8 cellular contexts compared by ENCODE assay signal in genomic region chr17:45487704-45488103, GRCh38. TPM values are rescaled to one million over a fixed set of nuclear protein-coding genes. Genes with fewer than 3 reads are reported as not detected.
A peak's percentile ranks its signal among the peaks of the same experiment; 100 is the strongest.
DNase-seq lines count a peak whose midpoint lies in the region; TF ChIP-seq lines count a peak whose summit lies in the region.
"Not testable (repeated sequence)": the region's sequence is repeated elsewhere in the genome, so short reads cannot be mapped to it uniquely, and the experiment has no call there.

No MANE protein-coding gene starts in this region.

- not testable (repeated sequence) for H3K36me3 ChIP-seq in liver (ENCODE audit: control insufficient read depth in 4 of 4, insufficient read depth in 3 of 4, low read depth in 1 of 4, low read length in 3 of 4)

- H3K27ac ChIP-seq in liver (ENCODE audit: low read depth in 1 of 2, low read length in 2 of 2), result peak overlapping the region in 1 of 2 donors; percentile 74

- in situ Hi-C loops in astrocyte of the spinal cord (cut with HindIII; ENCODE audit: low sequenced_read_pairs), result not testable (repeated sequence)

- not testable (repeated sequence) for H3K4me3 ChIP-seq in astrocyte of the spinal cord (ENCODE audit: low read depth, low read length); fibroblast of pulmonary artery (replicated peaks; ENCODE audit: low read depth, low read length); liver (ENCODE audit: low read depth in 1 of 3, low read length in 3 of 3)

- 28% methylated on average over 2 of the region's 2 CpGs for WGBS in liver

- not testable (repeated sequence) for H3K27me3 ChIP-seq in liver (ENCODE audit: control insufficient read depth in 4 of 4, insufficient read depth in 4 of 4, low read length in 3 of 4)

- not testable (repeated sequence) for H3K9ac ChIP-seq in liver (ENCODE audit: low read depth in 1 of 2, low read length in 2 of 2)

- peak; percentile 10 to 16 for TF ChIP-seq RAD21 in liver (IDR thresholded peaks at IDR 0.05)

- TF ChIP-seq CTCF in astrocyte of the spinal cord (IDR thresholded peaks at IDR 0.05; ENCODE audit: low read depth, low read length); fibroblast of pulmonary artery (IDR thresholded peaks at IDR 0.05; ENCODE audit: low read length, missing control alignments); liver (IDR thresholded peaks at IDR 0.05; ENCODE audit: low read depth, low read length, missing input control): not testable (repeated sequence)

- H3K4me1 ChIP-seq in liver (ENCODE audit: control insufficient read depth in 4 of 4, insufficient read depth in 4 of 4, low read length in 3 of 4), result not testable (repeated sequence)

- DNase-seq in A172 (ENCODE audit: low spot score) (peak; percentile 89), GF-D8 (lab: John Stamatoyannopoulos, UW) (peak; percentile 69), NCI-H2029 (lab: John Stamatoyannopoulos, UW) (peak; percentile 17), SKM-1 treated with dmso at 0.1 percent for 144 hours (lab: John Stamatoyannopoulos, UW; ENCODE audit: unreplicated experiment) (peak; percentile 44), astrocyte of the spinal cord (ENCODE audit: low read depth, low spot score) (peak; percentile 87), fibroblast of pulmonary artery (ENCODE audit: low read depth) (peak; percentile 89), pulmonary artery endothelial cell (ENCODE audit: low read depth, low spot score) (peak; percentile 33)

- not testable (repeated sequence) for H3K9me3 ChIP-seq in liver (ENCODE audit: control insufficient read depth in 4 of 4, low read length in 3 of 4)

TF ChIP-seq in liver, 16 proteins besides CTCF, POLR2A, EP300 and RAD21:
- TF ChIP-seq HNF4A (conservative IDR thresholded peaks at IDR 0.05) (peak in 1 of 2 donors; percentile 23), RXRA (IDR thresholded peaks at IDR 0.05) (peak in 1 of 2 donors; percentile 25), YY1 (IDR thresholded peaks at IDR 0.05) (peak; percentile 19), JUND (IDR thresholded peaks at IDR 0.05) (peak; percentile 90 to 94)
- TF ChIP-seq, protein P1, sequence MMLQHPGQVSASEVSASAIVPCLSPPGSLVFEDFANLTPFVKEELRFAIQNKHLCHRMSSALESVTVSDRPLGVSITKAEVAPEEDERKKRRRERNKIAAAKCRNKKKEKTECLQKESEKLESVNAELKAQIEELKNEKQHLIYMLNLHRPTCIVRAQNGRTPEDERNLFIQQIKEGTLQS (IDR thresholded peaks at IDR 0.05), result peak; percentile 42
- TF ChIP-seq, protein P2, sequence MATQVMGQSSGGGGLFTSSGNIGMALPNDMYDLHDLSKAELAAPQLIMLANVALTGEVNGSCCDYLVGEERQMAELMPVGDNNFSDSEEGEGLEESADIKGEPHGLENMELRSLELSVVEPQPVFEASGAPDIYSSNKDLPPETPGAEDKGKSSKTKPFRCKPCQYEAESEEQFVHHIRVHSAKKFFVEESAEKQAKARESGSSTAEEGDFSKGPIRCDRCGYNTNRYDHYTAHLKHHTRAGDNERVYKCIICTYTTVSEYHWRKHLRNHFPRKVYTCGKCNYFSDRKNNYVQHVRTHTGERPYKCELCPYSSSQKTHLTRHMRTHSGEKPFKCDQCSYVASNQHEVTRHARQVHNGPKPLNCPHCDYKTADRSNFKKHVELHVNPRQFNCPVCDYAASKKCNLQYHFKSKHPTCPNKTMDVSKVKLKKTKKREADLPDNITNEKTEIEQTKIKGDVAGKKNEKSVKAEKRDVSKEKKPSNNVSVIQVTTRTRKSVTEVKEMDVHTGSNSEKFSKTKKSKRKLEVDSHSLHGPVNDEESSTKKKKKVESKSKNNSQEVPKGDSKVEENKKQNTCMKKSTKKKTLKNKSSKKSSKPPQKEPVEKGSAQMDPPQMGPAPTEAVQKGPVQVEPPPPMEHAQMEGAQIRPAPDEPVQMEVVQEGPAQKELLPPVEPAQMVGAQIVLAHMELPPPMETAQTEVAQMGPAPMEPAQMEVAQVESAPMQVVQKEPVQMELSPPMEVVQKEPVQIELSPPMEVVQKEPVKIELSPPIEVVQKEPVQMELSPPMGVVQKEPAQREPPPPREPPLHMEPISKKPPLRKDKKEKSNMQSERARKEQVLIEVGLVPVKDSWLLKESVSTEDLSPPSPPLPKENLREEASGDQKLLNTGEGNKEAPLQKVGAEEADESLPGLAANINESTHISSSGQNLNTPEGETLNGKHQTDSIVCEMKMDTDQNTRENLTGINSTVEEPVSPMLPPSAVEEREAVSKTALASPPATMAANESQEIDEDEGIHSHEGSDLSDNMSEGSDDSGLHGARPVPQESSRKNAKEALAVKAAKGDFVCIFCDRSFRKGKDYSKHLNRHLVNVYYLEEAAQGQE (IDR thresholded peaks at IDR 0.05), result peak; percentile 22

RNA-seq across cellular contexts. Expression of gene PLEKHM1, which starts 2.8 kb away (rescaled TPM):
- 13.4 and 15.7 TPM in 2 replicates for total RNA-seq in A172 (2014; rRNA removed; shearing (Covaris generic))
- 10 to 100 TPM in 1 of 2 donors, 1 to 10 TPM in 1; 8.5 to 15.8 TPM for total RNA-seq in liver
- polyA plus RNA-seq in liver, result 1 to 10 TPM; 6.2 to 8.5 TPM
- 18.8 and 19.4 TPM in 2 replicates for total RNA-seq in pulmonary artery endothelial cell

RNA-seq across cellular contexts. Expression of gene ARHGAP27, which starts 55.0 kb away (rescaled TPM):
- 9.5 and 17.8 TPM in 2 replicates for total RNA-seq in A172 (2014; rRNA removed; shearing (Covaris generic))
- total RNA-seq in liver, result 10 to 100 TPM; 10.6 to 10.9 TPM
- 1 to 10 TPM; 1.8 to 4.9 TPM for polyA plus RNA-seq in liver
- total RNA-seq in pulmonary artery endothelial cell, result 12.2 and 13.9 TPM in 2 replicates

Comparison
In these comparisons a context has a peak if more than half of its experiments do, and no peak if none do; other contexts are left out.
1. DNase-seq: peak in every context shown above with its lines; median percentile 89 in A172; 89 in fibroblast of pulmonary artery; 87 in astrocyte of the spinal cord; 69 in GF-D8; 44 in SKM-1 treated with dmso at 0.1 percent for 144 hours; 33 in pulmonary artery endothelial cell; 17 in NCI-H2029.